Comparison of ENCODE assay signal across 22 cellular contexts in the genomic region with DNA sequence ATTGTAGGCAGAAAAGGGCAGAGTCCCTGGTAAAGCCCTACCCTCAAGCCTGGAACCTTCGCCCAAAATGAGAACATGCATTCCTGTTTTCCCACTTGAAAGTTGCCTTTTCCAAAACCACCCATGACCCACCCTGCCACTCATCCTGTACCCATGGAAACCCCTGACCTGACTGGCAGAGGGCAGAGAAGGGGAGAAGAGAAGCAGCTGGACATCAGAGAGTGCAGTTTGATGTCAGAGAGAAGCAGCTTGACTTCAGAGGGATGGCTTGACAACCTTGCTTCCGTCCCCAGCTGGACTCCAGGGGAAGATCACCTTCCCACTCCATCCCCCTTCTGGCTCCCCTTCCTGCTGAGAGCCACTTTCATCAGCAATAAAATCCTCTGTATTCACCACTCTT.
"Had no signal": no experiment of that assay in that cellular context is flagged by ENCODE, and none has a peak within 500 bp of the region (broad histone marks: within the 10 kb centered on the region; RNA-seq: fewer than 3 reads in every experiment).

No MANE protein-coding gene starts in this region.

- DNase-seq: activated CD4-positive, alpha-beta memory T cell treated with anti-CD3 and anti-CD28 coated beads for 36 hours; activated CD4-positive, alpha-beta T cell treated with anti-CD3 and anti-CD28 coated beads, Interleukin-2, amount 10 ng/mL, durations not matched to agents 7 days and 5 days; activated CD4-positive, CD25-positive, alpha-beta regulatory T cell; activated CD8-positive, alpha-beta memory T cell treated with anti-CD3 and anti-CD28 coated beads for 24 hours; activated gamma-delta T cell treated with Interleukin-2 at 50 U/mL for 16 hours; activated naive CD4-positive, alpha-beta T cell treated with anti-CD3 and anti-CD28 coated beads, Interleukin-2, amount 10 ng/mL, durations not matched to agents 7 days and 5 days; activated naive CD8-positive, alpha-beta T cell treated with anti-CD3 and anti-CD28 coated beads for 36 hours; activated T-cell treated with anti-CD3 and anti-CD28 coated beads, Interleukin-2, amount 50 U/mL, for 48 hours; brain microvascular endothelial cell; Karpas-422; MM.1S; NCI-H2227 treated with DMSO at 0.1 percent for 48 hours; NCI-H446 treated with DMSO at 0.1 percent for 48 hours; NCI-H526 treated with DMSO at 0.1 percent for 48 hours; NK-92 treated with Interleukin-12 subunit alpha and Interleukin-12 subunit beta, amount 100 ng/mL, for 24 hours; Peyer's patch; T-cell had no signal

- H3K27ac ChIP-seq: brain microvascular endothelial cell, cardiac muscle cell, Peyer's patch, SK-N-MC, VCaP had no signal

- H3K4me1 ChIP-seq: Peyer's patch had no signal

- H3K27me3 ChIP-seq: brain microvascular endothelial cell, cardiac muscle cell, Peyer's patch had no signal

- H3K36me3 ChIP-seq: brain microvascular endothelial cell, cardiac muscle cell, Peyer's patch had no signal

- H3K4me1 Mint-ChIP-seq: activated CD4-positive, alpha-beta T cell treated with anti-CD3 and anti-CD28 coated beads, Interleukin-2, amount 10 ng/mL, durations not matched to agents 7 days and 5 days; activated naive CD4-positive, alpha-beta T cell treated with anti-CD3 and anti-CD28 coated beads, Interleukin-2, amount 10 ng/mL, durations not matched to agents 7 days and 5 days; activated naive CD8-positive, alpha-beta T cell treated with anti-CD3 and anti-CD28 coated beads for 36 hours; activated T-helper 17 cell treated with anti-CD3 and anti-CD28 coated beads, Interleukin-2, amount 50 U/mL, for 72 hours had no signal

- H3K36me3 Mint-ChIP-seq: activated CD4-positive, alpha-beta memory T cell treated with anti-CD3 and anti-CD28 coated beads for 36 hours; activated naive CD4-positive, alpha-beta T cell treated with anti-CD3 and anti-CD28 coated beads, Interleukin-2, amount 10 ng/mL, durations not matched to agents 7 days and 5 days; activated naive CD8-positive, alpha-beta T cell treated with anti-CD3 and anti-CD28 coated beads for 36 hours; T-cell had no signal

- ATAC-seq: K562, T-cell had no signal

- H3K4me3 Mint-ChIP-seq: activated CD4-positive, alpha-beta memory T cell treated with anti-CD3 and anti-CD28 coated beads for 36 hours; activated CD4-positive, alpha-beta T cell treated with anti-CD3 and anti-CD28 coated beads, Interleukin-2, amount 10 ng/mL, durations not matched to agents 7 days and 5 days; activated naive CD4-positive, alpha-beta T cell treated with anti-CD3 and anti-CD28 coated beads, Interleukin-2, amount 10 ng/mL, durations not matched to agents 7 days and 5 days; activated naive CD8-positive, alpha-beta T cell treated with anti-CD3 and anti-CD28 coated beads for 36 hours; activated T-helper 17 cell treated with anti-CD3 and anti-CD28 coated beads, Interleukin-2, amount 50 U/mL, for 72 hours; T-cell had no signal

- H3K4me3 ChIP-seq: cardiac muscle cell, K562, Peyer's patch, SK-N-MC had no signal

- H3K27me3 Mint-ChIP-seq: activated CD4-positive, alpha-beta memory T cell treated with anti-CD3 and anti-CD28 coated beads for 36 hours; activated CD4-positive, alpha-beta T cell treated with anti-CD3 and anti-CD28 coated beads, Interleukin-2, amount 10 ng/mL, durations not matched to agents 7 days and 5 days; activated naive CD4-positive, alpha-beta T cell treated with anti-CD3 and anti-CD28 coated beads, Interleukin-2, amount 10 ng/mL, durations not matched to agents 7 days and 5 days; activated naive CD8-positive, alpha-beta T cell treated with anti-CD3 and anti-CD28 coated beads for 36 hours; activated T-helper 17 cell treated with anti-CD3 and anti-CD28 coated beads, Interleukin-2, amount 50 U/mL, for 72 hours; T-cell had no signal

- H3K27ac Mint-ChIP-seq: activated CD4-positive, alpha-beta memory T cell treated with anti-CD3 and anti-CD28 coated beads for 36 hours; activated CD4-positive, alpha-beta T cell treated with anti-CD3 and anti-CD28 coated beads, Interleukin-2, amount 10 ng/mL, durations not matched to agents 7 days and 5 days; activated naive CD4-positive, alpha-beta T cell treated with anti-CD3 and anti-CD28 coated beads, Interleukin-2, amount 10 ng/mL, durations not matched to agents 7 days and 5 days; activated naive CD8-positive, alpha-beta T cell treated with anti-CD3 and anti-CD28 coated beads for 36 hours; activated T-helper 17 cell treated with anti-CD3 and anti-CD28 coated beads, Interleukin-2, amount 50 U/mL, for 72 hours; T-cell had no signal

- H3K9me3 Mint-ChIP-seq: activated naive CD8-positive, alpha-beta T cell treated with anti-CD3 and anti-CD28 coated beads for 36 hours; activated T-helper 17 cell treated with anti-CD3 and anti-CD28 coated beads, Interleukin-2, amount 50 U/mL, for 72 hours; T-cell had no signal
